In genomic region chrX:1476682-1477081, GRCh38 we compare ENCODE assay signal across 27 cellular contexts. TPM values are rescaled to one million over a fixed set of nuclear protein-coding genes. Genes with fewer than 3 reads are reported as not detected.
A peak's percentile ranks its signal among the peaks of the same experiment; 100 is the strongest.
DNase-seq lines count a peak whose midpoint lies in the region; ATAC-seq, FAIRE-seq and TF ChIP-seq lines count a peak whose summit lies in the region.
"Had no signal": no experiment of that assay in that cellular context is flagged by ENCODE, and none has a peak within 500 bp of the region (broad histone marks: within the 10 kb centered on the region; RNA-seq: fewer than 3 reads in every experiment).

No MANE protein-coding gene starts in this region.

- H3K36me3 ChIP-seq in H1 (ENCODE audit: control insufficient read depth in 2 of 4, insufficient read depth in 4 of 4, low read length in 3 of 4) (no peaks in the 10 kb centered on the region), sigmoid colon (no peaks in the 10 kb centered on the region), endodermal cell (ENCODE audit: control insufficient read depth, insufficient read depth, low read length) (no peaks in the 10 kb centered on the region)
- H3K36me3 ChIP-seq: gastroesophageal sphincter, left ventricle myocardium inferior, stomach, thyroid gland had no signal

- H2BK120ac ChIP-seq in H1 (replicated peaks; ENCODE audit: low read depth, low read length): no peak overlapping the region

- POLR2A ChIA-PET in activated CD8-positive, alpha-beta T cell treated with anti-CD3 and anti-CD28 coated beads, Interleukin-2, amount 10 ng/mL, durations not matched to agents 7 days and 5 days (lab: Charles Lee): no interaction called here
- POLR2A ChIA-PET in activated CD8-positive, alpha-beta T cell treated with anti-CD3 and anti-CD28 coated beads for 36 hours (lab: Charles Lee): no interaction called here
- POLR2A ChIA-PET in H1 (lab: Charles Lee; ENCODE audit: partially characterized antibody): no interaction called here

- H3K27me3 Mint-ChIP-seq in activated CD8-positive, alpha-beta T cell treated with anti-CD3 and anti-CD28 coated beads, Interleukin-2, amount 10 ng/mL, durations not matched to agents 7 days and 5 days (ENCODE audit: low read depth): no peaks in the 10 kb centered on the region
- H3K27me3 Mint-ChIP-seq in activated CD8-positive, alpha-beta T cell treated with anti-CD3 and anti-CD28 coated beads for 36 hours: no peaks in the 10 kb centered on the region
- H3K27me3 Mint-ChIP-seq in IgD-negative memory B cell: no peaks in the 10 kb centered on the region
- H3K27me3 Mint-ChIP-seq in endodermal cell (ENCODE audit: insufficient read depth): peaks cover 7% of the 10 kb centered on the region

- H3K23ac ChIP-seq in H1 (ENCODE audit: insufficient read length): no peak overlapping the region

- H3K23me2 ChIP-seq in H1 (ENCODE audit: low read depth, low read length): peaks cover 31% of the 10 kb centered on the region; the same call in 1 of the 2 replicates

- no peaks in the 10 kb centered on the region for H3K79me2 ChIP-seq in H1 (ENCODE audit: control insufficient read depth in 1 of 2, insufficient read depth in 2 of 2, low read length in 2 of 2)

- TF ChIP-seq POLR2A in H1 (IDR thresholded peaks at IDR 0.05; ENCODE audit: control extremely low read depth in 1 of 2, low read depth in 2 of 2, low read length in 2 of 2) (no peak), sigmoid colon (IDR thresholded peaks at IDR 0.05) (no peak)

- peak; percentile 18 for DNase-seq in activated CD8-positive, alpha-beta T cell treated with anti-CD3 and anti-CD28 coated beads, Interleukin-2, amount 10 ng/mL, durations not matched to agents 7 days and 5 days
- no peak for DNase-seq in activated CD8-positive, alpha-beta T cell treated with anti-CD3 and anti-CD28 coated beads for 36 hours
- DNase-seq in H1 (ENCODE audit: low read depth in 1 of 2, low spot score in 2 of 2) (peak in 1 of 2 experiments; percentile 7), sigmoid colon (peak; percentile 17), EL (no peak), NCI-H82 (lab: John Stamatoyannopoulos, UW) (no peak), endodermal cell (no peak)
- DNase-seq: AML-193, caudate nucleus, dermis blood vessel endothelial cell, hypothalamus, left ventricle myocardium inferior, mesendoderm, NCI-H2081, NCI-H2227 treated with DMSO at 0.1 percent for 48 hours, NCI-H69, stomach, SW 1271, T1000, thyroid gland had no signal

- no peak for TF ChIP-seq CTCF in activated CD8-positive, alpha-beta T cell treated with anti-CD3 and anti-CD28 coated beads for 36 hours (IDR thresholded peaks at IDR 0.05)
- TF ChIP-seq CTCF in H1 (IDR thresholded peaks at IDR 0.05; ENCODE audit: control extremely low read depth in 1 of 3, insufficient read depth in 1 of 3, low read depth in 1 of 3, low read length in 3 of 3): no peak
- TF ChIP-seq CTCF in sigmoid colon (IDR thresholded peaks at IDR 0.05): no peak
- TF ChIP-seq CTCF in endodermal cell (conservative IDR thresholded peaks at IDR 0.05): no peak

- H2AK5ac ChIP-seq in H1 (ENCODE audit: low read depth, low read length): no peak overlapping the region

- H3K56ac ChIP-seq in H1 (replicated peaks; ENCODE audit: insufficient read length, low read depth, low read length): no peak overlapping the region

- H3K79me1 ChIP-seq in H1 (ENCODE audit: low read depth, low read length): no peaks in the 10 kb centered on the region

- H3K4me3 Mint-ChIP-seq in activated CD8-positive, alpha-beta T cell treated with anti-CD3 and anti-CD28 coated beads, Interleukin-2, amount 10 ng/mL, durations not matched to agents 7 days and 5 days: no peak overlapping the region
- no peak overlapping the region for H3K4me3 Mint-ChIP-seq in activated CD8-positive, alpha-beta T cell treated with anti-CD3 and anti-CD28 coated beads for 36 hours
- H3K4me3 Mint-ChIP-seq in IgD-negative memory B cell (no peak overlapping the region), endodermal cell (no peak overlapping the region)

- no peak overlapping the region for H2AFZ ChIP-seq in H1 (ENCODE audit: low read length)

- no peak overlapping the region for H3K18ac ChIP-seq in H1 (ENCODE audit: extremely low read depth, low read length)

- H4K91ac ChIP-seq in H1 (replicated peaks; ENCODE audit: insufficient read length, low read length): no peak overlapping the region

- intact Hi-C loops in activated CD8-positive, alpha-beta T cell treated with anti-CD3 and anti-CD28 coated beads for 36 hours (cut with micrococcal nuclease): no loop called here
- intact Hi-C loops in sigmoid colon (cut with DNase I): no loop called here

- ATAC-seq in activated CD8-positive, alpha-beta T cell treated with anti-CD3 and anti-CD28 coated beads, Interleukin-2, amount 10 ng/mL, durations not matched to agents 7 days and 5 days: no peak
- no peak for ATAC-seq in activated CD8-positive, alpha-beta T cell treated with anti-CD3 and anti-CD28 coated beads for 36 hours
- ATAC-seq: gastroesophageal sphincter, HCT116, K562 had no signal

- no peak overlapping the region for H2BK20ac ChIP-seq in H1 (ENCODE audit: low read length)

- H3K27me3 ChIP-seq in H1 (replicated peaks in 1 of 4; ENCODE audit: control insufficient read depth in 3 of 4, extremely low read depth in 1 of 4, insufficient read depth in 3 of 4, low read length in 3 of 4): no peaks in the 10 kb centered on the region
- H3K27me3 ChIP-seq in sigmoid colon: peaks cover 0 to 10% (median 0%) of the 10 kb centered on the region in 3 donors
- no peaks in the 10 kb centered on the region for H3K27me3 ChIP-seq in endodermal cell (ENCODE audit: control insufficient read depth, insufficient read depth, low read length, poor library complexity, severe bottlenecking)
- H3K27me3 ChIP-seq: thyroid gland had no signal

- TF ChIP-seq EP300 in H1 (IDR thresholded peaks at IDR 0.05; ENCODE audit: borderline replicate concordance in 1 of 2, low read depth in 2 of 2, low read length in 2 of 2) (no peak), sigmoid colon (IDR thresholded peaks at IDR 0.05) (no peak)

- no peak overlapping the region for H3K4me3 ChIP-seq in H1 (ENCODE audit: extremely low read depth in 1 of 4, insufficient read depth in 2 of 4, low read depth in 3 of 4, low read length in 4 of 4)
- no peak overlapping the region for H3K4me3 ChIP-seq in sigmoid colon
- H3K4me3 ChIP-seq in endodermal cell (ENCODE audit: low read length): no peak overlapping the region
- H3K4me3 ChIP-seq: gastroesophageal sphincter, K562, left ventricle myocardium inferior, skin epidermis, stomach, thyroid gland had no signal

- no peak overlapping the region for H3K14ac ChIP-seq in H1 (ENCODE audit: insufficient read length)

- TF ChIP-seq RAD21 in H1 (IDR thresholded peaks at IDR 0.05 in 1 of 2, conservative IDR thresholded peaks at IDR 0.05 in 1 of 2; ENCODE audit: low read depth in 2 of 2, low read length in 2 of 2): no peak

- peaks cover 17% of the 10 kb centered on the region for H3K9me3 Mint-ChIP-seq in activated CD8-positive, alpha-beta T cell treated with anti-CD3 and anti-CD28 coated beads, Interleukin-2, amount 10 ng/mL, durations not matched to agents 7 days and 5 days (ENCODE audit: insufficient read depth)
- peaks cover 25% of the 10 kb centered on the region for H3K9me3 Mint-ChIP-seq in activated CD8-positive, alpha-beta T cell treated with anti-CD3 and anti-CD28 coated beads for 36 hours
- H3K9me3 Mint-ChIP-seq in IgD-negative memory B cell (peaks cover 3 to 5% (median 4%) of the 10 kb centered on the region in 3 donors), endodermal cell (peaks cover 17% of the 10 kb centered on the region)

- peaks cover 86% of the 10 kb centered on the region for H3K36me3 Mint-ChIP-seq in activated CD8-positive, alpha-beta T cell treated with anti-CD3 and anti-CD28 coated beads, Interleukin-2, amount 10 ng/mL, durations not matched to agents 7 days and 5 days (ENCODE audit: low read depth)
- H3K36me3 Mint-ChIP-seq in activated CD8-positive, alpha-beta T cell treated with anti-CD3 and anti-CD28 coated beads for 36 hours (ENCODE audit: low read depth): peaks cover 67% of the 10 kb centered on the region
- H3K36me3 Mint-ChIP-seq in IgD-negative memory B cell (peaks cover 23% of the 10 kb centered on the region), endodermal cell (ENCODE audit: low read depth) (no peaks in the 10 kb centered on the region)

- H3K4me1 Mint-ChIP-seq in activated CD8-positive, alpha-beta T cell treated with anti-CD3 and anti-CD28 coated beads, Interleukin-2, amount 10 ng/mL, durations not matched to agents 7 days and 5 days (ENCODE audit: low read depth): peaks cover 74% of the 10 kb centered on the region
- H3K4me1 Mint-ChIP-seq in activated CD8-positive, alpha-beta T cell treated with anti-CD3 and anti-CD28 coated beads for 36 hours (ENCODE audit: low read depth): peaks cover 77% of the 10 kb centered on the region
- peaks cover 41 to 52% (median 43%) of the 10 kb centered on the region in 3 donors for H3K4me1 Mint-ChIP-seq in IgD-negative memory B cell
- H3K4me1 Mint-ChIP-seq in endodermal cell: peaks cover 2% of the 10 kb centered on the region

- no peak overlapping the region for H4K5ac ChIP-seq in H1 (ENCODE audit: insufficient read length, low read depth, low read length)

- no peak overlapping the region for H2BK5ac ChIP-seq in H1 (ENCODE audit: low read depth, low read length)

- CTCF ChIA-PET in activated CD8-positive, alpha-beta T cell treated with anti-CD3 and anti-CD28 coated beads, Interleukin-2, amount 10 ng/mL, durations not matched to agents 7 days and 5 days (lab: Charles Lee): no interaction called here
- CTCF ChIA-PET in activated CD8-positive, alpha-beta T cell treated with anti-CD3 and anti-CD28 coated beads for 36 hours (lab: Charles Lee): no interaction called here
- CTCF ChIA-PET in H1 (lab: Charles Lee; ENCODE audit: partially characterized antibody): no interaction called here

- 96% methylated on average over 4 of the region's 5 CpGs; no CpG with 5 or more reads in 1 of the 2 experiments for WGBS in H1 (ENCODE audit: extremely low coverage in 1 of 2, insufficient coverage in 1 of 2, insufficient read length in 1 of 2, insufficient replicate concordance in 2 of 2, low coverage in 1 of 2, low lambda C conversion rate in 2 of 2, missing lambda C conversion rate in 1 of 2), 2 experiments
- WGBS in sigmoid colon, 2 donors: 92 to 96% methylated on average over 5 of the region's 5 CpGs
- WGBS in endodermal cell (ENCODE audit: insufficient coverage in 1 of 2, insufficient read length in 1 of 2), 2 experiments: 78 to 88% methylated on average over 3 to 5 of the region's 5 CpGs

- no peak overlapping the region for H3K27ac ChIP-seq in H1 (ENCODE audit: low read depth, low read length)
- no peak overlapping the region for H3K27ac ChIP-seq in sigmoid colon
- no peak overlapping the region for H3K27ac ChIP-seq in endodermal cell (ENCODE audit: low read depth, low read length)
- H3K27ac ChIP-seq: gastroesophageal sphincter, left ventricle myocardium inferior, skin epidermis, stomach, thyroid gland had no signal

- H3K4ac ChIP-seq in H1 (replicated peaks; ENCODE audit: insufficient read length, low read depth, low read length): no peak overlapping the region

- no peak overlapping the region for H3K4me2 ChIP-seq in H1 (ENCODE audit: insufficient read depth in 1 of 2, low read depth in 2 of 2, low read length in 2 of 2)

- H2BK15ac ChIP-seq in H1 (ENCODE audit: low read length): 0 out of 2 replicates have a peak overlapping the region, but pooled peaks have one; percentile 88

- H3K4me1 ChIP-seq in H1 (replicated peaks in 1 of 4; ENCODE audit: control insufficient read depth in 3 of 4, insufficient read depth in 4 of 4, low read length in 3 of 4) (peaks cover 0 to 6% (median 4%) of the 10 kb centered on the region in 4 experiments; a peak in 3 of 7 replicates), sigmoid colon (no peaks in the 10 kb centered on the region), endodermal cell (ENCODE audit: control insufficient read depth, insufficient read depth, low read length) (no peaks in the 10 kb centered on the region)
- H3K4me1 ChIP-seq: thyroid gland had no signal

- no peak overlapping the region for H3K27ac Mint-ChIP-seq in activated CD8-positive, alpha-beta T cell treated with anti-CD3 and anti-CD28 coated beads, Interleukin-2, amount 10 ng/mL, durations not matched to agents 7 days and 5 days
- H3K27ac Mint-ChIP-seq in activated CD8-positive, alpha-beta T cell treated with anti-CD3 and anti-CD28 coated beads for 36 hours: no peak overlapping the region
- H3K27ac Mint-ChIP-seq in IgD-negative memory B cell (peak overlapping the region in 2 of 3 donors; percentile 6 to 59), endodermal cell (no peak overlapping the region)

- peaks cover 0 to 2% of the 10 kb centered on the region in 2 experiments for H4K20me1 ChIP-seq in H1 (replicated peaks in 1 of 2; ENCODE audit: control insufficient read depth in 1 of 2, insufficient read depth in 2 of 2, low read length in 2 of 2)

- no peak for FAIRE-seq in H1 (lab: Jason Lieb, UNC)
- FAIRE-seq: A204.1, K562, RCC 7860 had no signal

- no peak overlapping the region for H4K8ac ChIP-seq in H1 (ENCODE audit: extremely low read depth, insufficient read depth, low read length)

- H3K9me3 ChIP-seq in H1 (ENCODE audit: insufficient read depth in 2 of 2, low read depth in 1 of 2, low read length in 1 of 2) (peaks cover 0 to 7% of the 10 kb centered on the region in 2 experiments; a peak in 1 of 4 replicates), sigmoid colon (peaks cover 0 to 2% (median 0%) of the 10 kb centered on the region in 4 donors), endodermal cell (ENCODE audit: control insufficient read depth, low read length) (peaks cover 11% of the 10 kb centered on the region)
- H3K9me3 ChIP-seq: thyroid gland had no signal

- H3K9ac ChIP-seq in H1 (replicated peaks in 1 of 4; ENCODE audit: extremely low read depth in 1 of 4, low read depth in 3 of 4, low read length in 3 of 4) (no peak overlapping the region), endodermal cell (ENCODE audit: extremely low read depth, low read length, poor library complexity, severe bottlenecking) (no peak overlapping the region)

- H2BK12ac ChIP-seq in H1 (ENCODE audit: low read depth, low read length): no peak overlapping the region

RNA-seq across cellular contexts. Expression of gene ASMTL, which starts 24.0 kb away (rescaled TPM):
- total RNA-seq in activated CD8-positive, alpha-beta T cell treated with anti-CD3 and anti-CD28 coated beads, Interleukin-2, amount 10 ng/mL, durations not matched to agents 7 days and 5 days: 10 to 100 TPM; 45.3 to 45.9 TPM
- 10 to 100 TPM; 55.8 to 57.2 TPM for total RNA-seq in activated CD8-positive, alpha-beta T cell treated with anti-CD3 and anti-CD28 coated beads for 36 hours
- 50.1 TPM for polyA plus RNA-seq in IgD-negative memory B cell
- 75.4 and 81.4 TPM in 2 replicates for total RNA-seq in H1 (2021; fragmentation: NEBNext Ultra II Directional; extraction: Animal tissue kit (Norgen Biotek cat#: 25700))
- 75.6 and 130 TPM in 2 replicates for polyA plus RNA-seq in H1 (2011; rRNA removed)
- polyA plus RNA-seq in H1 (2011; cell fraction: cytosol; rRNA removed): 92.6 TPM
- 104 TPM for polyA plus RNA-seq in H1 (2011; cell fraction: nucleus; rRNA removed)
- 51.7 to 90.7 TPM (median 78.8 TPM) in 4 replicates for polyA plus RNA-seq in H1 (2012, experiment 1 of 2)
- 57.9 TPM for polyA plus RNA-seq in H1 (2012, experiment 2 of 2)
- polyA plus RNA-seq in H1 (2013, experiment 1 of 2): 41.0 TPM
- 39.2 TPM for polyA plus RNA-seq in H1 (2013, experiment 2 of 2)
- polyA minus RNA-seq in H1 (2011; rRNA and poly(A)+ RNA removed): 47.0 and 49.0 TPM in 2 replicates
- polyA minus RNA-seq in H1 (2011; cell fraction: cytosol; rRNA and poly(A)+ RNA removed): 52.1 TPM
- polyA minus RNA-seq in H1 (2011; cell fraction: nucleus; rRNA and poly(A)+ RNA removed): 46.7 TPM
- total RNA-seq in sigmoid colon: 10 to 100 TPM; 20.8 to 30.6 (median 29.3) TPM
- polyA plus RNA-seq in sigmoid colon: 10 to 100 TPM; 11.8 to 24.0 (median 21.0) TPM
- total RNA-seq in endodermal cell: 10 to 100 TPM; 46.7 to 80.9 TPM
- polyA plus RNA-seq in endodermal cell (2013, experiment 1 of 2): 48.3 TPM
- polyA plus RNA-seq in endodermal cell (2013, experiment 2 of 2): 43.1 TPM

Comparison
In these comparisons a context has a peak if more than half of its experiments do, and no peak if none do; other contexts are left out.
1. DNase-seq: peak in activated CD8-positive, alpha-beta T cell treated with anti-CD3 and anti-CD28 coated beads, Interleukin-2, amount 10 ng/mL, durations not matched to agents 7 days and 5 days (single experiment) and sigmoid colon (single experiment); none in activated CD8-positive, alpha-beta T cell treated with anti-CD3 and anti-CD28 coated beads for 36 hours (single experiment), EL (single experiment), NCI-H82 (single experiment) and endodermal cell (single experiment).
2. H3K27ac Mint-ChIP-seq: peak in IgD-negative memory B cell (2 of 3); none in activated CD8-positive, alpha-beta T cell treated with anti-CD3 and anti-CD28 coated beads, Interleukin-2, amount 10 ng/mL, durations not matched to agents 7 days and 5 days (single experiment), activated CD8-positive, alpha-beta T cell treated with anti-CD3 and anti-CD28 coated beads for 36 hours (single experiment) and endodermal cell (single experiment).